2 cellular contexts compared by ENCODE assay signal in genomic region chr7:116392806-116393205, GRCh38.
TF ChIP-seq lines count a peak whose summit lies in the region.

No MANE protein-coding gene starts in this region.

TF ChIP-seq in SK-N-SH, 30 proteins besides CTCF, POLR2A, EP300 and RAD21 (continued from another document):
- TF ChIP-seq ZBTB33 (IDR thresholded peaks at IDR 0.05; ENCODE audit: borderline replicate concordance, low read depth): no peak
- no peak for TF ChIP-seq EZH2phosphoT487 (IDR thresholded peaks at IDR 0.05; ENCODE audit: borderline replicate concordance, low read depth)
- no peak for TF ChIP-seq GATA2 (CRISPR knock-in tag; IDR thresholded peaks at IDR 0.05)
- TF ChIP-seq NRF1 (IDR thresholded peaks at IDR 0.05; ENCODE audit: low read depth, low read length): no peak
- TF ChIP-seq MEF2A (IDR thresholded peaks at IDR 0.05; ENCODE audit: borderline replicate concordance, low read depth): no peak
- TF ChIP-seq MXI1 (IDR thresholded peaks at IDR 0.05; ENCODE audit: low read depth, low read length): no peak
- TF ChIP-seq REST (IDR thresholded peaks at IDR 0.05; ENCODE audit: low read depth, low read length): no peak
- TF ChIP-seq RXRA (IDR thresholded peaks at IDR 0.05; ENCODE audit: borderline replicate concordance, low read depth): no peak
- TF ChIP-seq PBX3 (IDR thresholded peaks at IDR 0.05): no peak
- TF ChIP-seq FOXJ3 (CRISPR knock-in tag; IDR thresholded peaks at IDR 0.05): no peak

TF ChIP-seq in SK-N-SH treated with all-trans-retinoic acid at 6 μM for 48 hours, 23 proteins besides CTCF, POLR2A, EP300 and RAD21 (continued from another document):
- no peak for TF ChIP-seq TSHZ2 (CRISPR knock-in tag; IDR thresholded peaks at IDR 0.05)
- no peak for TF ChIP-seq PPARA (CRISPR knock-in tag; IDR thresholded peaks at IDR 0.05; ENCODE audit: borderline replicate concordance)
- TF ChIP-seq CSRNP3 (CRISPR knock-in tag; IDR thresholded peaks at IDR 0.05): no peak
- no peak for TF ChIP-seq ISL1 (CRISPR knock-in tag; IDR thresholded peaks at IDR 0.05)
- TF ChIP-seq TCF4 (CRISPR knock-in tag; IDR thresholded peaks at IDR 0.05; ENCODE audit: borderline replicate concordance): no peak
- TF ChIP-seq ZFP3 (CRISPR knock-in tag; IDR thresholded peaks at IDR 0.05): no peak
- TF ChIP-seq ZNF8 (CRISPR knock-in tag; IDR thresholded peaks at IDR 0.05): no peak
- TF ChIP-seq OSR1 (CRISPR knock-in tag; IDR thresholded peaks at IDR 0.05): no peak
- no peak for TF ChIP-seq CREB5 (CRISPR knock-in tag; IDR thresholded peaks at IDR 0.05; ENCODE audit: low read depth)
- no peak for TF ChIP-seq CSDC2 (CRISPR knock-in tag; IDR thresholded peaks at IDR 0.05)
- TF ChIP-seq TOX (CRISPR knock-in tag; IDR thresholded peaks at IDR 0.05; ENCODE audit: borderline replicate concordance): no peak
- TF ChIP-seq ARNTL (CRISPR knock-in tag; IDR thresholded peaks at IDR 0.05; ENCODE audit: borderline replicate concordance, low read depth): no peak
- no peak for TF ChIP-seq GLIS3 (CRISPR knock-in tag; IDR thresholded peaks at IDR 0.05)
- TF ChIP-seq ZNF70 (CRISPR knock-in tag; IDR thresholded peaks at IDR 0.05): no peak
- no peak for TF ChIP-seq SNAI2 (CRISPR knock-in tag; IDR thresholded peaks at IDR 0.05)
- no peak for TF ChIP-seq ESRRG (CRISPR knock-in tag; IDR thresholded peaks at IDR 0.05)
- TF ChIP-seq ZC3H10 (CRISPR knock-in tag; IDR thresholded peaks at IDR 0.05): no peak
